23 cellular contexts compared by ENCODE assay signal in the genomic region with DNA sequence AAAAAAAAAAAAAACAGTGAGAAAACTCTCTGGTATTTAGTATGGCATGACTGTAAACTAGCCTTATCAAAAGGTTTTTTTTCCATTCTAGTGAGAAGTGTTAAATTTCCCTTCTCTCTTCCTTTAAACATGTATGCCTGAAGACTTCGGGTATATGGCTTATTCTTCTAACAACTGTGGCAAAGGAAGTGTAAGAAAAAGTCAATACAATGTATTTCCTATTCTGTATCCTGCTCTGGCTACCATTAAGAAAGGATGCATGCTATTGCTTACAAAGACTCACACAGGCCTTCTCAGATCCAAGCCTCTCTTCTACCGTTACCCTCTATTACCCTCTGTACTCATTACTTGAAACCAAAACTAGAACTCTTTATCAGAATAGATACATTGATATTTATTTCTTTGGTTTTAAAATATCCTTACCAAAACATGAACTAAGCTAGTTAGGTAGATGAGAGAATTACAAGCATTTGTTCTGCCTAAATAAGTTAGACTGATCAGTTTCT. TPM values are rescaled to one million over a fixed set of nuclear protein-coding genes. Genes with fewer than 3 reads are reported as not detected.
DNase-seq lines count a peak whose midpoint lies in the region; ATAC-seq and TF ChIP-seq lines count a peak whose summit lies in the region.
"Had no signal": no experiment of that assay in that cellular context is flagged by ENCODE, and none has a peak within 500 bp of the region (broad histone marks: within the 10 kb centered on the region; RNA-seq: fewer than 3 reads in every experiment).

No MANE protein-coding gene starts in this region.

- no peaks in the 10 kb centered on the region for H3F3A ChIP-seq in OCI-LY1 (ENCODE audit: insufficient read depth, low read length)

- no peaks in the 10 kb centered on the region for H4K20me1 ChIP-seq in OCI-LY1 (ENCODE audit: insufficient read depth, low read length)

- no peaks in the 10 kb centered on the region for H3K9me3 Mint-ChIP-seq in activated T-cell treated with anti-CD3 and anti-CD28 coated beads, Interleukin-2, amount 50 U/mL, for 24 hours
- H3K9me3 Mint-ChIP-seq: T-helper 1 cell treated with Interleukin-12 subunit alpha and Interleukin-12 subunit beta and Interleukin-4 antibody, amounts not matched to agents 30 μg/mL and 1 μg/mL, for 36 hours had no signal

- DNase-seq in activated T-cell treated with anti-CD3 and anti-CD28 coated beads, Interleukin-2, amount 50 U/mL, for 24 hours: no peak
- no peak for DNase-seq in activated T-cell treated with anti-CD3 and anti-CD28 coated beads, Interleukin-2, amount 50 U/mL, for 1 hour
- DNase-seq in pulmonary artery endothelial cell (ENCODE audit: low read depth, low spot score) (peak; percentile 8), midbrain (lab: John Stamatoyannopoulos, UW) (no peak), mesendoderm (no peak)
- DNase-seq: activated CD4-positive, CD25-positive, alpha-beta regulatory T cell treated with anti-CD3 and anti-CD28 coated beads, Interleukin-2, amount 50 U/mL, for 72 hours; activated CD8-positive, alpha-beta memory T cell treated with anti-CD3 and anti-CD28 coated beads, Interleukin-2, amount 50 U/mL, for 48 hours; C1 segment of cervical spinal cord; effector CD4-positive, alpha-beta T cell; kidney; NCI-H2227 treated with DMSO at 0.1 percent for 48 hours; NK-92 treated with Interleukin-12 subunit alpha and Interleukin-12 subunit beta, amount 100 ng/mL, for 24 hours; stomach had no signal

- peak; percentile 58 for ATAC-seq in GM21717 (IDR thresholded peaks at IDR 0.05; ENCODE audit: unreplicated experiment)
- ATAC-seq in HG02884 (IDR thresholded peaks at IDR 0.05; ENCODE audit: unreplicated experiment): no peak
- ATAC-seq: Right ventricle myocardium inferior had no signal

- H3K23ac ChIP-seq in mesendoderm (ENCODE audit: low read length): no peak overlapping the region

- H3K4ac ChIP-seq in mesendoderm (ENCODE audit: low read depth, low read length): no peak overlapping the region

- peaks cover 83% of the 10 kb centered on the region for H3K36me3 Mint-ChIP-seq in activated T-cell treated with anti-CD3 and anti-CD28 coated beads, Interleukin-2, amount 50 U/mL, for 24 hours (ENCODE audit: low read depth)

- no peak for TF ChIP-seq CTCF in OCI-LY1 (IDR thresholded peaks at IDR 0.05; ENCODE audit: low read length)

- no peak overlapping the region for H4K5ac ChIP-seq in mesendoderm (ENCODE audit: low read length)

- no peak overlapping the region for H3K18ac ChIP-seq in mesendoderm (ENCODE audit: low read length)

- no peak overlapping the region for H3K56ac ChIP-seq in mesendoderm (ENCODE audit: low read length)

- no peak overlapping the region for H2AFZ ChIP-seq in OCI-LY1 (ENCODE audit: low read length)
- H2AFZ ChIP-seq: hepatocyte had no signal

- H3K36me3 ChIP-seq in OCI-LY1 (ENCODE audit: insufficient read depth, low read length) (peaks cover 66% of the 10 kb centered on the region), mesendoderm (ENCODE audit: control insufficient read depth, insufficient read depth, low read length) (no peaks in the 10 kb centered on the region)
- H3K36me3 ChIP-seq: breast epithelium had no signal

- H3K4me3 Mint-ChIP-seq in activated T-cell treated with anti-CD3 and anti-CD28 coated beads, Interleukin-2, amount 50 U/mL, for 24 hours: no peak overlapping the region
- H3K4me3 Mint-ChIP-seq: neural crest cell; T-helper 1 cell treated with Interleukin-12 subunit alpha and Interleukin-12 subunit beta and Interleukin-4 antibody, amounts not matched to agents 30 μg/mL and 1 μg/mL, for 36 hours had no signal

- H3K4me2 ChIP-seq in OCI-LY1 (ENCODE audit: low read length) (peak overlapping the region; percentile 33; the same call in 1 of the 2 replicates), mesendoderm (ENCODE audit: low read length) (no peak overlapping the region)
- H3K4me2 ChIP-seq: hepatocyte, KMS-11 had no signal

- H3K4me1 Mint-ChIP-seq in activated T-cell treated with anti-CD3 and anti-CD28 coated beads, Interleukin-2, amount 50 U/mL, for 24 hours (ENCODE audit: low read depth): peaks cover 83% of the 10 kb centered on the region
- H3K4me1 Mint-ChIP-seq: neural crest cell had no signal

- H3K27me3 ChIP-seq in OCI-LY1 (ENCODE audit: insufficient read depth, low read length) (no peaks in the 10 kb centered on the region), mesendoderm (ENCODE audit: insufficient read depth, low read length, poor library complexity) (no peaks in the 10 kb centered on the region)
- H3K27me3 ChIP-seq: breast epithelium, hepatocyte, stomach had no signal

- WGBS in mesendoderm (ENCODE audit: extremely low coverage, insufficient coverage, low lambda C conversion rate): no CpG with 5 or more reads among the region's 2 CpGs

- H3K4me3 ChIP-seq in OCI-LY1 (ENCODE audit: low read depth, low read length, poor library complexity, severe bottlenecking) (no peak overlapping the region), mesendoderm (ENCODE audit: low read length) (no peak overlapping the region)
- H3K4me3 ChIP-seq: breast epithelium, hepatocyte, stomach had no signal

- H3K27ac ChIP-seq in OCI-LY1 (ENCODE audit: low read depth, low read length, poor library complexity, severe bottlenecking) (peak overlapping the region; percentile 7), mesendoderm (ENCODE audit: low read depth, low read length) (no peak overlapping the region)
- H3K27ac ChIP-seq: breast epithelium, hepatocyte, KMS-11, stomach had no signal

- peak overlapping the region; percentile 38 for H3K27ac Mint-ChIP-seq in activated T-cell treated with anti-CD3 and anti-CD28 coated beads, Interleukin-2, amount 50 U/mL, for 24 hours
- H3K27ac Mint-ChIP-seq: activated naive CD4-positive, alpha-beta T cell treated with anti-CD3 and anti-CD28 coated beads, Interleukin-2, amount 50 U/mL, for 72 hours; T-helper 1 cell treated with Interleukin-12 subunit alpha and Interleukin-12 subunit beta and Interleukin-4 antibody, amounts not matched to agents 30 μg/mL and 1 μg/mL, for 36 hours had no signal

- H3K4me1 ChIP-seq in OCI-LY1 (ENCODE audit: insufficient read depth, low read length, severe bottlenecking) (peaks cover 90% of the 10 kb centered on the region), mesendoderm (ENCODE audit: control insufficient read depth, low read depth, low read length) (no peaks in the 10 kb centered on the region)
- H3K4me1 ChIP-seq: breast epithelium had no signal

- no peak overlapping the region for H2AK5ac ChIP-seq in mesendoderm (ENCODE audit: low read length)

- no peak overlapping the region for H2BK5ac ChIP-seq in mesendoderm (ENCODE audit: low read length)

- H2BK120ac ChIP-seq in mesendoderm (ENCODE audit: low read depth, low read length): no peak overlapping the region

- H3K27me3 Mint-ChIP-seq in activated T-cell treated with anti-CD3 and anti-CD28 coated beads, Interleukin-2, amount 50 U/mL, for 24 hours: no peaks in the 10 kb centered on the region

- H3K9me3 ChIP-seq in OCI-LY1 (ENCODE audit: low read length): no peaks in the 10 kb centered on the region
- H3K9me3 ChIP-seq: breast epithelium, stomach had no signal

- peaks cover 100% of the 10 kb centered on the region for H3K79me2 ChIP-seq in OCI-LY1 (ENCODE audit: insufficient read depth, low read length)
- peaks cover 18% of the 10 kb centered on the region for H3K79me2 ChIP-seq in mesendoderm (ENCODE audit: control insufficient read depth, insufficient read depth, low read length)

- H3K79me1 ChIP-seq in mesendoderm (ENCODE audit: low read length): peaks cover 10% of the 10 kb centered on the region

- no peak overlapping the region for H4K8ac ChIP-seq in mesendoderm (ENCODE audit: low read depth, low read length)

- H3K9me2 ChIP-seq in OCI-LY1 (ENCODE audit: low read depth, low read length): no peaks in the 10 kb centered on the region

- no peak overlapping the region for H2BK15ac ChIP-seq in mesendoderm (replicated peaks; ENCODE audit: low read depth)

- no peak overlapping the region for H3K9ac ChIP-seq in OCI-LY1 (ENCODE audit: low read length)
- no peak overlapping the region for H3K9ac ChIP-seq in mesendoderm (ENCODE audit: low read length)
- H3K9ac ChIP-seq: KMS-11 had no signal

RNA-seq across cellular contexts. Expression of gene CEPT1, which starts 8.4 kb away (rescaled TPM):
- 30.5 and 53.0 TPM in 2 replicates for total RNA-seq in pulmonary artery endothelial cell
- 15.1 TPM for polyA plus RNA-seq in mesendoderm (2013, experiment 1 of 2)
- polyA plus RNA-seq in mesendoderm (2013, experiment 2 of 2): 14.3 TPM

RNA-seq across cellular contexts. Expression of gene DRAM2, which starts 8.5 kb away (rescaled TPM):
- total RNA-seq in pulmonary artery endothelial cell: 25.5 and 66.1 TPM in 2 replicates
- polyA plus RNA-seq in mesendoderm (2013, experiment 1 of 2): 20.9 TPM
- polyA plus RNA-seq in mesendoderm (2013, experiment 2 of 2): 21.2 TPM

RNA-seq across cellular contexts. Expression of gene DENND2D, which starts 52.0 kb away (rescaled TPM):
- total RNA-seq in pulmonary artery endothelial cell: 0.86 and 1.3 TPM in 2 replicates
- polyA plus RNA-seq in mesendoderm (2013, experiment 1 of 2): 0.53 TPM
- 0.46 TPM for polyA plus RNA-seq in mesendoderm (2013, experiment 2 of 2)
- total RNA-seq: neural crest cell had no signal
